In the genomic region with DNA sequence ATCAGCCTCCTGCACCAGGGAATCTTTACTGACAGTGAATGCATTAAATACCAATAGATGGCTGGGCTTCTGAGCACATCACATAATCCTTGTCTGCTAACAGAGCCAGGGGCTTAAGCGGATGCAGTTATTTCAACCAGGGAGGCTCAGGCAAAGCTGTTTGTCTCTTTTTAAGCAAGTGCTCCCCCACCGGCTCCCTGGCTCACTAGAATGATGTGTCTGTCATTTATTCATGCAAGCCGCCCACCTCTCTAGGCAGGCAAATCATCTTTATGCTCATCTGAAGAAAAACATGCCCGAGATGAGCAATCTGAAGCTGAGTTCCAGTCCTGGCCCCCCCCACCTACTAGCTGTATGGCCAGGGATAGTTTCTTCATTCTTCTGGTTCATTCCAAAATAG, we compare ENCODE assay signal across 18 cellular contexts.
DNase-seq lines count a peak whose midpoint lies in the region; FAIRE-seq and TF ChIP-seq lines count a peak whose summit lies in the region.
"Had no signal": no experiment of that assay in that cellular context is flagged by ENCODE, and none has a peak within 500 bp of the region (broad histone marks: within the 10 kb centered on the region; RNA-seq: fewer than 3 reads in every experiment).

No MANE protein-coding gene starts in this region.

- no peaks in the 10 kb centered on the region for H3K9me3 ChIP-seq in WERI-Rb-1 (ENCODE audit: severe bottlenecking)
- no peaks in the 10 kb centered on the region for H3K9me3 ChIP-seq in neural cell (ENCODE audit: low read length)
- no peaks in the 10 kb centered on the region for H3K9me3 ChIP-seq in neuronal stem cell (replicated peaks in 1 of 2; ENCODE audit: control insufficient read depth in 2 of 2, insufficient read depth in 1 of 2, low read depth in 1 of 2, low read length in 2 of 2)
- H3K9me3 ChIP-seq: SJSA1 had no signal

- H3K4me1 ChIP-seq in neuronal stem cell (ENCODE audit: control insufficient read depth in 2 of 2, insufficient read depth in 1 of 2, low read depth in 1 of 2, low read length in 2 of 2), result peaks cover 5 to 21% of the 10 kb centered on the region in 2 donors
- H3K4me1 ChIP-seq: SJSA1 had no signal

- H2BK5ac ChIP-seq in neuronal stem cell (ENCODE audit: low read length), result no peak overlapping the region

- no peak overlapping the region for H3K14ac ChIP-seq in neuronal stem cell (ENCODE audit: low read length)

- H2BK12ac ChIP-seq in neuronal stem cell (ENCODE audit: low read length), result no peak overlapping the region

- H4K91ac ChIP-seq in neuronal stem cell (ENCODE audit: low read depth, low read length, poor library complexity), result no peak overlapping the region

- no peaks in the 10 kb centered on the region for H3K79me1 ChIP-seq in neuronal stem cell (ENCODE audit: low read depth, low read length)

- no peaks in the 10 kb centered on the region for H3K79me2 ChIP-seq in neural cell (replicated peaks; ENCODE audit: insufficient read depth, low read length)

- H3K27ac ChIP-seq in WERI-Rb-1 (no peak overlapping the region), neural cell (ENCODE audit: low read length) (peak overlapping the region; percentile 52), neuronal stem cell (replicated peaks; ENCODE audit: low read length) (no peak overlapping the region)
- H3K27ac ChIP-seq: SJSA1 had no signal

- peak overlapping the region; percentile 15 for H3K4me2 ChIP-seq in neural cell (ENCODE audit: low read length)
- no peak overlapping the region for H3K4me2 ChIP-seq in neuronal stem cell (ENCODE audit: insufficient read depth, low read length, poor library complexity, severe bottlenecking)

- TF ChIP-seq CTCF in WERI-Rb-1 (IDR thresholded peaks at IDR 0.05; ENCODE audit: low read depth, low read length) (no peak), neural cell (IDR thresholded peaks at IDR 0.05; ENCODE audit: poor library complexity, severe bottlenecking) (peak; percentile 28)

- H2AFZ ChIP-seq in neural cell (ENCODE audit: low read depth, low read length) (no peak overlapping the region), neuronal stem cell (ENCODE audit: low read length) (no peak overlapping the region)

- no peak overlapping the region for H3K18ac ChIP-seq in neuronal stem cell (ENCODE audit: low read length)

- WGBS in neuronal stem cell (ENCODE audit: extremely low coverage in 2 of 2, insufficient read length in 2 of 2, insufficient replicate concordance in 1 of 2), 2 donors, result no CpG with 5 or more reads among the region's 4 CpGs

- no peaks in the 10 kb centered on the region for H3F3A ChIP-seq in neural cell (ENCODE audit: insufficient read depth, low read length, poor library complexity, severe bottlenecking)

- H3K9me2 ChIP-seq in neural cell (ENCODE audit: insufficient read depth, low read length), result no peaks in the 10 kb centered on the region

- H3K9ac ChIP-seq in neural cell (ENCODE audit: low read length) (peak overlapping the region; percentile 22), neuronal stem cell (ENCODE audit: low read depth, low read length, poor library complexity) (no peak overlapping the region)

- no peak overlapping the region for H2BK120ac ChIP-seq in neuronal stem cell (ENCODE audit: low read depth, low read length)

- FAIRE-seq in GM19239 (lab: Jason Lieb, UNC), result no peak
- FAIRE-seq: G401.6 had no signal

- no peak overlapping the region for H4K8ac ChIP-seq in neuronal stem cell (ENCODE audit: low read depth, low read length)

- H2BK15ac ChIP-seq in neuronal stem cell (ENCODE audit: low read length), result no peak overlapping the region

- DNase-seq in EH (ENCODE audit: low read depth), result peak; percentile 7
- peak; percentile 72 for DNase-seq in WERI-Rb-1
- DNase-seq in GM19239 (ENCODE audit: insufficient read length, low spot score), result no peak
- no peak for DNase-seq in activated CD8-positive, alpha-beta memory T cell treated with anti-CD3 and anti-CD28 coated beads for 24 hours
- no peak for DNase-seq in NCI-H1105 treated with DMSO at 0.1 percent for 48 hours (lab: John Stamatoyannopoulos, UW)
- DNase-seq in neuronal stem cell (ENCODE audit: low spot score), result no peak
- DNase-seq: Calu3, Karpas-422, NCI-H1092, NCI-H1436, NCI-H187 treated with DMSO at 0.1 percent for 48 hours, NCI-H446 treated with DMSO at 0.1 percent for 48 hours, NCI-H526, Right ventricle myocardium superior, RPMI8226 had no signal

- no peak overlapping the region for H3K4ac ChIP-seq in neuronal stem cell (ENCODE audit: low read length)

- H3K36me3 ChIP-seq in WERI-Rb-1 (no peaks in the 10 kb centered on the region), neural cell (ENCODE audit: insufficient read depth, low read length) (no peaks in the 10 kb centered on the region), neuronal stem cell (replicated peaks in 1 of 2; ENCODE audit: control insufficient read depth in 2 of 2, insufficient read depth in 2 of 2, low read length in 2 of 2) (no peaks in the 10 kb centered on the region)
- H3K36me3 ChIP-seq: SJSA1 had no signal

- no peak overlapping the region for H2AK5ac ChIP-seq in neuronal stem cell (ENCODE audit: low read depth, low read length)

- peak; percentile 42 for TF ChIP-seq RAD21 in neural cell (conservative IDR thresholded peaks at IDR 0.05)

- peaks cover 4% of the 10 kb centered on the region for H3K27me3 ChIP-seq in WERI-Rb-1 (ENCODE audit: insufficient read depth, low read depth, severe bottlenecking)
- no peaks in the 10 kb centered on the region for H3K27me3 ChIP-seq in neural cell (ENCODE audit: insufficient read depth, low read depth, low read length)
- H3K27me3 ChIP-seq in neuronal stem cell (ENCODE audit: control insufficient read depth in 3 of 3, insufficient read depth in 3 of 3, low read depth in 1 of 3, low read length in 3 of 3), result no peaks in the 10 kb centered on the region
- H3K27me3 ChIP-seq: SJSA1 had no signal

- H4K20me1 ChIP-seq in neural cell (ENCODE audit: insufficient read depth), result no peaks in the 10 kb centered on the region

- H3K23ac ChIP-seq in neuronal stem cell (ENCODE audit: low read depth, low read length, poor library complexity), result no peak overlapping the region

- no peak for TF ChIP-seq EP300 in neural cell (conservative IDR thresholded peaks at IDR 0.05; ENCODE audit: poor library complexity, severe bottlenecking)

- no peak overlapping the region for H3K4me3 ChIP-seq in WERI-Rb-1 (ENCODE audit: low read depth, low read length)
- H3K4me3 ChIP-seq in neural cell (ENCODE audit: low read length), result peak overlapping the region; percentile 30
- H3K4me3 ChIP-seq in neuronal stem cell (ENCODE audit: low read length in 2 of 2), result no peak overlapping the region
- H3K4me3 ChIP-seq: SJSA1 had no signal

TF ChIP-seq in neural cell, 6 proteins besides CTCF, POLR2A, EP300 and RAD21:
- peak; percentile 11 for TF ChIP-seq POLR2AphosphoS5 (IDR thresholded peaks at IDR 0.05)
- TF ChIP-seq, protein P1, sequence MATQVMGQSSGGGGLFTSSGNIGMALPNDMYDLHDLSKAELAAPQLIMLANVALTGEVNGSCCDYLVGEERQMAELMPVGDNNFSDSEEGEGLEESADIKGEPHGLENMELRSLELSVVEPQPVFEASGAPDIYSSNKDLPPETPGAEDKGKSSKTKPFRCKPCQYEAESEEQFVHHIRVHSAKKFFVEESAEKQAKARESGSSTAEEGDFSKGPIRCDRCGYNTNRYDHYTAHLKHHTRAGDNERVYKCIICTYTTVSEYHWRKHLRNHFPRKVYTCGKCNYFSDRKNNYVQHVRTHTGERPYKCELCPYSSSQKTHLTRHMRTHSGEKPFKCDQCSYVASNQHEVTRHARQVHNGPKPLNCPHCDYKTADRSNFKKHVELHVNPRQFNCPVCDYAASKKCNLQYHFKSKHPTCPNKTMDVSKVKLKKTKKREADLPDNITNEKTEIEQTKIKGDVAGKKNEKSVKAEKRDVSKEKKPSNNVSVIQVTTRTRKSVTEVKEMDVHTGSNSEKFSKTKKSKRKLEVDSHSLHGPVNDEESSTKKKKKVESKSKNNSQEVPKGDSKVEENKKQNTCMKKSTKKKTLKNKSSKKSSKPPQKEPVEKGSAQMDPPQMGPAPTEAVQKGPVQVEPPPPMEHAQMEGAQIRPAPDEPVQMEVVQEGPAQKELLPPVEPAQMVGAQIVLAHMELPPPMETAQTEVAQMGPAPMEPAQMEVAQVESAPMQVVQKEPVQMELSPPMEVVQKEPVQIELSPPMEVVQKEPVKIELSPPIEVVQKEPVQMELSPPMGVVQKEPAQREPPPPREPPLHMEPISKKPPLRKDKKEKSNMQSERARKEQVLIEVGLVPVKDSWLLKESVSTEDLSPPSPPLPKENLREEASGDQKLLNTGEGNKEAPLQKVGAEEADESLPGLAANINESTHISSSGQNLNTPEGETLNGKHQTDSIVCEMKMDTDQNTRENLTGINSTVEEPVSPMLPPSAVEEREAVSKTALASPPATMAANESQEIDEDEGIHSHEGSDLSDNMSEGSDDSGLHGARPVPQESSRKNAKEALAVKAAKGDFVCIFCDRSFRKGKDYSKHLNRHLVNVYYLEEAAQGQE (IDR thresholded peaks at IDR 0.05; ENCODE audit: borderline replicate concordance), result no peak

Comparison
In these comparisons a context has a peak if more than half of its experiments do, and no peak if none do; other contexts are left out.
1. DNase-seq: peak in EH (single experiment) and WERI-Rb-1 (single experiment); none in GM19239 (single experiment), activated CD8-positive, alpha-beta memory T cell treated with anti-CD3 and anti-CD28 coated beads for 24 hours (single experiment), NCI-H1105 treated with DMSO at 0.1 percent for 48 hours (single experiment) and neuronal stem cell (single experiment).